In genomic region chr2:151632993-151633592, GRCh38 we compare ENCODE assay signal across 9 cellular contexts.
DNase-seq lines count a peak whose midpoint lies in the region; ATAC-seq, FAIRE-seq and TF ChIP-seq lines count a peak whose summit lies in the region.
"Had no signal": no experiment of that assay in that cellular context is flagged by ENCODE, and none has a peak within 500 bp of the region (broad histone marks: within the 10 kb centered on the region; RNA-seq: fewer than 3 reads in every experiment).

No MANE protein-coding gene starts in this region.

- DNase-seq in LoVo (ENCODE audit: low spot score) (peak; percentile 3), GM12878 (ENCODE audit: low read depth, low spot score) (no peak), myocyte (ENCODE audit: low read depth) (peak; percentile 23), H54 (ENCODE audit: insufficient read length, low spot score) (no peak), GDM1 (lab: John Stamatoyannopoulos, UW) (no peak)
- DNase-seq in stimulated activated CD4-positive, alpha-beta T cell treated with anti-CD3 and anti-CD28 coated beads, Interleukin-15, amount 100 ng/mL, for 24 hours, result no peak
- DNase-seq: naive thymus-derived CD4-positive, alpha-beta T cell had no signal

- no peak overlapping the region for H3K4me3 Mint-ChIP-seq in activated T-helper 17 cell treated with anti-CD3 and anti-CD28 coated beads, Interleukin-2, amount 50 U/mL, for 72 hours
- H3K4me3 Mint-ChIP-seq: naive thymus-derived CD4-positive, alpha-beta T cell had no signal

- RAD21 ChIA-PET in GM12878 (lab: Charles Lee; ENCODE audit: unreplicated experiment), result no interaction called here

- H3K36me3 ChIP-seq in DOHH2 (ENCODE audit: control insufficient read depth, low read length) (no peaks in the 10 kb centered on the region), GM12878 (ENCODE audit: control insufficient read depth in 2 of 2, insufficient read depth in 2 of 2, low read length in 1 of 2) (no peaks in the 10 kb centered on the region)

- H4K20me1 ChIP-seq in DOHH2 (ENCODE audit: control insufficient read depth, insufficient read depth, low read depth, low read length) (no peaks in the 10 kb centered on the region), GM12878 (ENCODE audit: control insufficient read depth, insufficient read depth) (no peaks in the 10 kb centered on the region)

- no TSS peak for BruUV-seq in GM12878 (replicated peaks; lab: Mats Ljungman, UMichigan)

- TF ChIP-seq EP300 in GM12878 (IDR thresholded peaks at IDR 0.05; ENCODE audit: borderline replicate concordance in 1 of 2, control insufficient read depth in 1 of 2, low read depth in 2 of 2, low read length in 2 of 2), result no peak

- TF ChIP-seq POLR2A in GM12878 (IDR thresholded peaks at IDR 0.05; ENCODE audit: low read depth, low read length) (no peak), H54 (IDR thresholded peaks at IDR 0.05; ENCODE audit: low read depth, low read length) (no peak)

- no peaks in the 10 kb centered on the region for H3F3A ChIP-seq in DOHH2 (ENCODE audit: control insufficient read depth, insufficient read depth)

- H3K9me3 ChIP-seq in DOHH2 (ENCODE audit: control insufficient read depth, insufficient read depth, low read length) (no peaks in the 10 kb centered on the region), GM12878 (replicated peaks; ENCODE audit: control insufficient read depth, insufficient read depth, low read length) (no peaks in the 10 kb centered on the region; the same call in 2 of the 3 replicates)

- no peak overlapping the region for H3K9ac ChIP-seq in GM12878 (ENCODE audit: control insufficient read depth, insufficient read depth, low read length)

- no peaks in the 10 kb centered on the region for H3K9me3 Mint-ChIP-seq in activated T-helper 17 cell treated with anti-CD3 and anti-CD28 coated beads, Interleukin-2, amount 50 U/mL, for 72 hours

- POLR2A ChIA-PET in GM12878 (lab: Charles Lee), result no interaction called here

- peaks cover 12% of the 10 kb centered on the region for H3K4me1 Mint-ChIP-seq in activated T-helper 17 cell treated with anti-CD3 and anti-CD28 coated beads, Interleukin-2, amount 50 U/mL, for 72 hours

- FAIRE-seq in GM12878 (lab: Jason Lieb, UNC), result no peak
- no peak for FAIRE-seq in H54 (lab: Jason Lieb, UNC)

- H3K4me3 ChIP-seq in DOHH2 (ENCODE audit: low read length) (no peak overlapping the region), GM12878 (no peak overlapping the region)

- no peak overlapping the region for H3K4me2 ChIP-seq in DOHH2 (ENCODE audit: low read length)
- no peak overlapping the region for H3K4me2 ChIP-seq in GM12878 (ENCODE audit: control insufficient read depth, insufficient read depth)

- H3K27ac Mint-ChIP-seq in activated T-helper 17 cell treated with anti-CD3 and anti-CD28 coated beads, Interleukin-2, amount 50 U/mL, for 72 hours, result no peak overlapping the region

- no peak overlapping the region for H2AFZ ChIP-seq in GM12878 (ENCODE audit: control insufficient read depth, low read depth, low read length)

- in situ Hi-C loops in GM12878 (cut with MboI), result no loop called here

- H3K9me2 ChIP-seq in DOHH2 (replicated peaks; ENCODE audit: control insufficient read depth, low read length), result no peaks in the 10 kb centered on the region

- H3K27me3 ChIP-seq in DOHH2 (ENCODE audit: control insufficient read depth, low read length) (no peaks in the 10 kb centered on the region), GM12878 (replicated peaks in 1 of 2; ENCODE audit: control insufficient read depth in 2 of 2, insufficient read depth in 2 of 2, low read length in 1 of 2) (no peaks in the 10 kb centered on the region)

- WGBS in GM12878 (ENCODE audit: insufficient coverage, insufficient replicate concordance, low lambda C conversion rate, missing lambda C conversion rate), result 6% methylated on average over 1 of the region's 1 CpG

- TF ChIP-seq CTCF in DOHH2 (IDR thresholded peaks at IDR 0.05; ENCODE audit: low read depth, low read length, poor library complexity, severe bottlenecking) (peak; percentile 53), GM12878 (IDR thresholded peaks at IDR 0.05 in 2 of 3, conservative IDR thresholded peaks at IDR 0.05 in 1 of 3; ENCODE audit: control insufficient read depth in 2 of 3, extremely low read depth in 1 of 3, insufficient read depth in 1 of 3, low read depth in 3 of 3, low read length in 3 of 3) (peak in 1 of 3 experiments; percentile 37; a peak in 3 of 6 replicates)

- intact Hi-C loops in GM12878 (cut with micrococcal nuclease; ENCODE audit: unreplicated experiment), result loop anchor here (10.0 kb wide), 1 partner anchor 68 kb away; no protein-coding TSS in a partner anchor

- no peaks in the 10 kb centered on the region for H3K79me2 ChIP-seq in DOHH2 (ENCODE audit: control insufficient read depth, low read length)
- H3K79me2 ChIP-seq in GM12878 (ENCODE audit: control insufficient read depth, insufficient read depth, low read length), result no peaks in the 10 kb centered on the region

- TF ChIP-seq RAD21 in GM12878 (IDR thresholded peaks at IDR 0.05; ENCODE audit: insufficient read depth, low read depth, low read length), result no peak

- H3K27me3 Mint-ChIP-seq in activated T-helper 17 cell treated with anti-CD3 and anti-CD28 coated beads, Interleukin-2, amount 50 U/mL, for 72 hours, result no peaks in the 10 kb centered on the region
- H3K27me3 Mint-ChIP-seq: naive thymus-derived CD4-positive, alpha-beta T cell had no signal

- H3K36me3 Mint-ChIP-seq in activated T-helper 17 cell treated with anti-CD3 and anti-CD28 coated beads, Interleukin-2, amount 50 U/mL, for 72 hours (ENCODE audit: low read depth), result no peaks in the 10 kb centered on the region

- H3K27ac ChIP-seq in DOHH2 (ENCODE audit: low read depth, low read length), result no peak overlapping the region
- no peak overlapping the region for H3K27ac ChIP-seq in GM12878 (ENCODE audit: control insufficient read depth, insufficient read depth)

- H3K4me1 ChIP-seq in DOHH2 (ENCODE audit: control insufficient read depth, low read length) (peaks cover 7% of the 10 kb centered on the region), GM12878 (ENCODE audit: control insufficient read depth, insufficient read depth, low read length) (peaks cover 11% of the 10 kb centered on the region)

- peak; percentile 72 for ATAC-seq in GM12878
- no peak for ATAC-seq in activated T-helper 17 cell treated with anti-CD3 and anti-CD28 coated beads, Interleukin-2, amount 50 U/mL, for 72 hours (replicated peaks)
- ATAC-seq: naive thymus-derived CD4-positive, alpha-beta T cell had no signal

- CTCF ChIA-PET in GM12878 (lab: Yijun Ruan, JAX), result interaction anchor here (0.6 kb wide), 1 partner anchor 347 kb away, joined by 5 read pairs; no protein-coding TSS in a partner anchor

- SMC1A ChIA-PET in GM12878 (lab: Charles Lee; ENCODE audit: uncharacterized antibody, unreplicated experiment), result interaction anchor here (1.2 kb wide), 1 partner anchor 229 kb away, joined by 3 read pairs; no protein-coding TSS in a partner anchor

TF ChIP-seq in GM12878, 131 proteins besides CTCF, POLR2A, EP300 and RAD21 (continues in another document):
- TF ChIP-seq NFYA (IDR thresholded peaks at IDR 0.05; ENCODE audit: borderline replicate concordance, low read depth, low read length) (no peak), MYB (IDR thresholded peaks at IDR 0.05; ENCODE audit: borderline replicate concordance, low read depth, low read length) (no peak), IKZF1 (conservative IDR thresholded peaks at IDR 0.05) (no peak), PML (IDR thresholded peaks at IDR 0.05; ENCODE audit: low read length) (no peak), SIX5 (IDR thresholded peaks at IDR 0.05; ENCODE audit: low read depth, low read length, severe bottlenecking) (no peak), E4F1 (IDR thresholded peaks at IDR 0.05; ENCODE audit: borderline replicate concordance, partially characterized antibody) (no peak), ETV6 (conservative IDR thresholded peaks at IDR 0.05 in 1 of 2, IDR thresholded peaks at IDR 0.05 in 1 of 2; ENCODE audit: borderline replicate concordance in 1 of 2, low read depth in 1 of 2) (no peak), POLR2AphosphoS5 (IDR thresholded peaks at IDR 0.05; ENCODE audit: low read length) (no peak), NBN (IDR thresholded peaks at IDR 0.05) (no peak), FOXM1 (IDR thresholded peaks at IDR 0.05; ENCODE audit: low read depth, low read length) (no peak), JUND (IDR thresholded peaks at IDR 0.05; ENCODE audit: low read depth, low read length) (no peak)

Comparison
In these comparisons a context has a peak if more than half of its experiments do, and no peak if none do; other contexts are left out.
1. DNase-seq: peak in LoVo (single experiment) and myocyte (single experiment); none in GM12878 (single experiment), stimulated activated CD4-positive, alpha-beta T cell treated with anti-CD3 and anti-CD28 coated beads, Interleukin-15, amount 100 ng/mL, for 24 hours (single experiment), H54 (single experiment) and GDM1 (single experiment).